Comparison of ENCODE assay signal across 12 cellular contexts in genomic region chr21:41388259-41388658, GRCh38. TPM values are rescaled to one million over a fixed set of nuclear protein-coding genes. Genes with fewer than 3 reads are reported as not detected.
DNase-seq lines count a peak whose midpoint lies in the region; ATAC-seq and TF ChIP-seq lines count a peak whose summit lies in the region.
"Had no signal": no experiment of that assay in that cellular context is flagged by ENCODE, and none has a peak within 500 bp of the region (broad histone marks: within the 10 kb centered on the region; RNA-seq: fewer than 3 reads in every experiment).

No MANE protein-coding gene starts in this region.

- ATAC-seq in GM18502 (IDR thresholded peaks at IDR 0.05; ENCODE audit: poor library complexity, unreplicated experiment) (no peak), HG03460 (IDR thresholded peaks at IDR 0.05; ENCODE audit: unreplicated experiment) (no peak)

- H3K36me3 Mint-ChIP-seq in progenitor cell of endocrine pancreas (ENCODE audit: insufficient read depth): no peaks in the 10 kb centered on the region

- no peak for DNase-seq in breast epithelium (ENCODE audit: low spot score in 2 of 2)
- no peak for DNase-seq in mammary epithelial cell
- no peak for DNase-seq in adipocyte (ENCODE audit: low read depth)
- DNase-seq in progenitor cell of endocrine pancreas (ENCODE audit: low spot score, unreplicated experiment): no peak
- no peak for DNase-seq in NCI-H1436 (lab: John Stamatoyannopoulos, UW)
- DNase-seq: C1 segment of cervical spinal cord; Calu3; CD4-positive, alpha-beta T cell; DMS 273 treated with DMSO at 0.1 percent for 48 hours had no signal

- H3K4me1 Mint-ChIP-seq in progenitor cell of endocrine pancreas (ENCODE audit: low read depth): no peaks in the 10 kb centered on the region
- H3K4me1 Mint-ChIP-seq: B cell had no signal

- CTCF ChIA-PET in mammary epithelial cell (lab: Charles Lee; ENCODE audit: low non-redundant PET): no interaction called here

- H3K27ac ChIP-seq in breast epithelium: peak overlapping the region; percentile 72 to 89
- no peak overlapping the region for H3K27ac ChIP-seq in mammary epithelial cell (ENCODE audit: insufficient read depth, low read depth, low read length)

- H3K9ac ChIP-seq in mammary epithelial cell (ENCODE audit: insufficient read depth, low read length): no peak overlapping the region
- H3K9ac ChIP-seq in adipocyte (ENCODE audit: low read length): peak overlapping the region; percentile 64

- WGBS in mammary epithelial cell (ENCODE audit: low coverage, missing lambda C conversion rate): 91% methylated on average over 14 of the region's 14 CpGs

- dilution Hi-C loops in mammary epithelial cell (cut with HindIII; ENCODE audit: low sequenced_read_pairs): no loop called here

- no peak overlapping the region for H3K4me3 ChIP-seq in breast epithelium
- H3K4me3 ChIP-seq in mammary epithelial cell (replicated peaks in 1 of 3; ENCODE audit: insufficient read depth in 1 of 3, low read depth in 2 of 3, low read length in 3 of 3): no peak overlapping the region
- no peak overlapping the region for H3K4me3 ChIP-seq in adipocyte (ENCODE audit: low read length)

- H3K4me1 ChIP-seq in breast epithelium (peaks cover 0 to 4% of the 10 kb centered on the region in 2 donors), mammary epithelial cell (ENCODE audit: insufficient read depth, low read length) (no peaks in the 10 kb centered on the region), adipocyte (ENCODE audit: control insufficient read depth, insufficient read depth, low read length) (peaks cover 23% of the 10 kb centered on the region)

- TF ChIP-seq CTCF in breast epithelium (IDR thresholded peaks at IDR 0.05) (no peak), mammary epithelial cell (conservative IDR thresholded peaks at IDR 0.05 in 1 of 2, IDR thresholded peaks at IDR 0.05 in 1 of 2; ENCODE audit: extremely low read depth in 1 of 2, insufficient read depth in 1 of 2, low read depth in 1 of 2, low read length in 2 of 2) (no peak), progenitor cell of endocrine pancreas (IDR thresholded peaks at IDR 0.05; ENCODE audit: unreplicated experiment) (no peak)

- H3K27me3 Mint-ChIP-seq in progenitor cell of endocrine pancreas: peaks cover 18% of the 10 kb centered on the region
- H3K27me3 Mint-ChIP-seq: B cell; CD4-positive, alpha-beta T cell had no signal

- H3K79me2 ChIP-seq in mammary epithelial cell (ENCODE audit: insufficient read depth, low read length): no peaks in the 10 kb centered on the region

- in situ Hi-C loops in mammary epithelial cell (cut with MboI; ENCODE audit: low sequenced_read_pairs in 2 of 2): no loop called here

- no peak overlapping the region for H3K4me2 ChIP-seq in mammary epithelial cell (ENCODE audit: insufficient read depth, low read depth, low read length)

- H3K27me3 ChIP-seq in breast epithelium (no peaks in the 10 kb centered on the region), mammary epithelial cell (ENCODE audit: insufficient read depth, low read length) (no peaks in the 10 kb centered on the region), adipocyte (replicated peaks; ENCODE audit: control insufficient read depth, insufficient read depth, low read length) (no peaks in the 10 kb centered on the region)

- BruUV-seq in mammary epithelial cell (replicated peaks; lab: Mats Ljungman, UMichigan): no TSS peak

- no peak overlapping the region for H2AFZ ChIP-seq in mammary epithelial cell (ENCODE audit: low read depth, low read length)

- no peaks in the 10 kb centered on the region for H3K36me3 ChIP-seq in breast epithelium
- no peaks in the 10 kb centered on the region for H3K36me3 ChIP-seq in mammary epithelial cell (ENCODE audit: insufficient read depth, low read length)
- peaks cover 8% of the 10 kb centered on the region for H3K36me3 ChIP-seq in adipocyte (ENCODE audit: control insufficient read depth, insufficient read depth, low read length, severe bottlenecking)

- no peaks in the 10 kb centered on the region for H3K9me3 Mint-ChIP-seq in progenitor cell of endocrine pancreas (ENCODE audit: low read depth)
- H3K9me3 Mint-ChIP-seq: CD4-positive, alpha-beta T cell had no signal

- peak overlapping the region; percentile 79 for H3K27ac Mint-ChIP-seq in progenitor cell of endocrine pancreas
- H3K27ac Mint-ChIP-seq: B cell had no signal

- no peak overlapping the region for H3K4me3 Mint-ChIP-seq in progenitor cell of endocrine pancreas (ENCODE audit: low read depth)
- H3K4me3 Mint-ChIP-seq: B cell; CD4-positive, alpha-beta T cell had no signal

- H3K9me3 ChIP-seq in breast epithelium (no peaks in the 10 kb centered on the region), mammary epithelial cell (replicated peaks; ENCODE audit: insufficient read depth, low read length) (no peaks in the 10 kb centered on the region), adipocyte (ENCODE audit: control insufficient read depth, low read length) (no peaks in the 10 kb centered on the region)

- no peaks in the 10 kb centered on the region for H4K20me1 ChIP-seq in mammary epithelial cell (ENCODE audit: insufficient read depth, low read length)

- no peak for TF ChIP-seq POLR2A in breast epithelium (IDR thresholded peaks at IDR 0.05)

- intact Hi-C loops in breast epithelium (cut with DNase I; ENCODE audit: low total_unique reads): loop anchor here (10.0 kb wide), 1 partner anchor 563 kb away; no protein-coding TSS in a partner anchor
- intact Hi-C loops in mammary epithelial cell (cut with micrococcal nuclease): no loop called here

RNA-seq across cellular contexts. Expression of gene MX2, which starts 26.4 kb away (rescaled TPM):
- total RNA-seq in breast epithelium (10 to 100 TPM in 2 of 3 donors, 1 to 10 TPM in 1; 8.9 to 31.5 (median 29.4) TPM), mammary epithelial cell (not detected), progenitor cell of endocrine pancreas (0.69 and 0.86 TPM in 2 replicates)
- polyA plus RNA-seq in mammary epithelial cell: not detected
- not detected for polyA minus RNA-seq in mammary epithelial cell

RNA-seq across cellular contexts. Expression of gene MX1, which starts 37.8 kb away (rescaled TPM):
- total RNA-seq in breast epithelium (10 to 100 TPM; 13.4 to 23.1 (median 21.8) TPM), mammary epithelial cell (10 to 100 TPM in 1 of 2 donors, 1 to 10 TPM in 1; 5.3 to 10.8 TPM), progenitor cell of endocrine pancreas (2.1 and 2.6 TPM in 2 replicates)
- polyA plus RNA-seq in mammary epithelial cell: 1.1 TPM
- 4.4 TPM for polyA minus RNA-seq in mammary epithelial cell
